17 cellular contexts compared by ENCODE assay signal in the genomic region with DNA sequence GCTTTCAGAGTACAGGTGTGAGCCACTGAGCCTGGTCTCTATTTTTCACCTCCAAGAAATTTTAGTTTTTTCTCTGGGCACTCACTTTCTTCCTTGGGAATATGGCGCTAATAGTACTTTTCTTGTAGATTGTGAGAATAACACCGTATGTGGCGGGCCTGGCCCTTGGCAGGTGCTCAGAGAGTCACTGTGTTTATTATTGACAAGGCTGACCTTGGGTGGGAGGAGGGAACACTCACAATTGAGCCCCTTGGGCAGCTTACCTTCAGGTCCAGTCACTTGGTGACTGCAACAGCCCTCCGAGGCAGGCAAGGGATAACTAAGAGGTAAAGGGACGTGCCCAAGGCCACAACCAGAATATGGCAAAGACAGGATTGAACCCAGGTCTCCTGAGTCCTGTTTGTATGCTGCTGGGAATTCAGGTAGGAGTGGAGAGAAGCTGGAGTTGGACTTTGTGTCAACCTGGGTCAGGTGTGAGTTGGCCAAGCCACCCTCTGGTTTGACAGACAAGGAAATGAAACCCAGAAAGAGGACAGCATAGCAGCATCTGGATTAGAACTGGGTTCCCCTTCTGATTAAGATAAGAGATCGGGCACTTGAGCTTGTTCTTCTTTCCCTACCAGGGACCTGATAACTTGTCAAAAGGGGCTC. TPM values are rescaled to one million over a fixed set of nuclear protein-coding genes. Genes with fewer than 3 reads are reported as not detected.
DNase-seq lines count a peak whose midpoint lies in the region; ATAC-seq, FAIRE-seq and TF ChIP-seq lines count a peak whose summit lies in the region.
"Had no signal": no experiment of that assay in that cellular context is flagged by ENCODE, and none has a peak within 500 bp of the region (broad histone marks: within the 10 kb centered on the region; RNA-seq: fewer than 3 reads in every experiment).

No MANE protein-coding gene starts in this region.

- 75% methylated on average over 6 of the region's 6 CpGs for WGBS in K562 (ENCODE audit: insufficient coverage, low coverage, missing lambda C conversion rate)
- no CpG with 5 or more reads among the region's 6 CpGs for WGBS in trophoblast cell (ENCODE audit: extremely low coverage, insufficient coverage, insufficient read length)

- POLR2A ChIA-PET in activated CD4-positive, alpha-beta T cell treated with anti-CD3 and anti-CD28 coated beads for 36 hours (lab: Charles Lee) = no interaction called here
- POLR2A ChIA-PET in CD8-positive, alpha-beta T cell (lab: Charles Lee) = no interaction called here
- POLR2A ChIA-PET in K562 (lab: Yijun Ruan, JAX) = interaction anchor here (0.7 kb wide), 1 partner anchor 8 kb away, joined by 3 read pairs; no protein-coding TSS in a partner anchor
- POLR2A ChIA-PET in T-cell (lab: Charles Lee) = no interaction called here

- H3K79me1 ChIP-seq in trophoblast cell (ENCODE audit: low read length) = peaks cover 16% of the 10 kb centered on the region

- no peaks in the 10 kb centered on the region for H3K9me3 ChIP-seq in CD8-positive, alpha-beta T cell (ENCODE audit: low read length)
- H3K9me3 ChIP-seq in K562 (replicated peaks; ENCODE audit: control insufficient read depth, insufficient read depth, low read depth, low read length) = no peaks in the 10 kb centered on the region
- peaks cover 1% of the 10 kb centered on the region for H3K9me3 ChIP-seq in trophoblast cell (ENCODE audit: insufficient read depth, low read depth, low read length)

- TSS peak; percentile 31 for BruUV-seq in K562 (replicated peaks; lab: Mats Ljungman, UMichigan)

- no peaks in the 10 kb centered on the region for H4K20me1 ChIP-seq in K562 (replicated peaks; ENCODE audit: control insufficient read depth, insufficient read depth, low read length)

- H3K4me2 ChIP-seq in K562 (ENCODE audit: insufficient read depth, low read length) = no peak overlapping the region
- no peak overlapping the region for H3K4me2 ChIP-seq in trophoblast cell (ENCODE audit: low read length)
- H3K4me2 ChIP-seq: GM23338, PC-9 had no signal

- no peak overlapping the region for H2AK5ac ChIP-seq in trophoblast cell (ENCODE audit: low read length)

- H3K4ac ChIP-seq in trophoblast cell (ENCODE audit: low read depth, low read length) = no peak overlapping the region

- no peak overlapping the region; a peak in 1 of 4 replicates for H3K9ac ChIP-seq in K562 (ENCODE audit: insufficient read depth in 1 of 2, low read depth in 2 of 2, low read length in 2 of 2)
- H3K9ac ChIP-seq in trophoblast cell (ENCODE audit: low read length) = peak overlapping the region; percentile 56

- in situ Hi-C loops in K562 (cut with MboI) = no loop called here

- H2BK120ac ChIP-seq in trophoblast cell (ENCODE audit: insufficient read depth, low read length, poor library complexity) = no peak overlapping the region

- H3K14ac ChIP-seq in trophoblast cell (ENCODE audit: low read length) = no peak overlapping the region

- H3K4me3 ChIP-seq in CD8-positive, alpha-beta T cell (ENCODE audit: low read depth, low read length) = no peak overlapping the region
- H3K4me3 ChIP-seq in K562 (no peak overlapping the region), trophoblast cell (ENCODE audit: low read depth, low read length) (no peak overlapping the region)
- H3K4me3 ChIP-seq: GM23338, PC-9 had no signal

- no peak overlapping the region for H4K91ac ChIP-seq in trophoblast cell (ENCODE audit: low read depth, low read length)

- no peak for TF ChIP-seq CTCF in CD8-positive, alpha-beta T cell (IDR thresholded peaks at IDR 0.05)
- TF ChIP-seq CTCF in K562 (IDR thresholded peaks at IDR 0.05 in 2 of 3, conservative IDR thresholded peaks at IDR 0.05 in 1 of 3; ENCODE audit: insufficient read depth in 2 of 3, low read depth in 1 of 3, low read length in 3 of 3) = no peak

- no peaks in the 10 kb centered on the region for H3K9me1 ChIP-seq in K562 (ENCODE audit: control insufficient read depth, insufficient read depth, low read length)

- no peak overlapping the region for H3K4me3 Mint-ChIP-seq in activated CD4-positive, alpha-beta T cell treated with anti-CD3 and anti-CD28 coated beads for 36 hours
- H3K4me3 Mint-ChIP-seq in CD8-positive, alpha-beta T cell = peak overlapping the region; percentile 22
- peak overlapping the region in 1 of 3 donors; percentile 53 for H3K4me3 Mint-ChIP-seq in T-cell
- H3K4me3 Mint-ChIP-seq: GM23338 had no signal

- FAIRE-seq in K562 (lab: Jason Lieb, UNC) = no peak
- FAIRE-seq: G401.6 had no signal

- peaks cover 27% of the 10 kb centered on the region for H3K4me1 Mint-ChIP-seq in activated CD4-positive, alpha-beta T cell treated with anti-CD3 and anti-CD28 coated beads for 36 hours
- H3K4me1 Mint-ChIP-seq in CD8-positive, alpha-beta T cell (ENCODE audit: low read depth) = peaks cover 25% of the 10 kb centered on the region
- H3K4me1 Mint-ChIP-seq in T-cell = peaks cover 18 to 26% (median 19%) of the 10 kb centered on the region in 3 donors

- no peaks in the 10 kb centered on the region for H3K36me3 Mint-ChIP-seq in activated CD4-positive, alpha-beta T cell treated with anti-CD3 and anti-CD28 coated beads for 36 hours (ENCODE audit: low read depth)
- no peaks in the 10 kb centered on the region for H3K36me3 Mint-ChIP-seq in CD8-positive, alpha-beta T cell
- H3K36me3 Mint-ChIP-seq in T-cell = no peaks in the 10 kb centered on the region

- H3K79me2 ChIP-seq in K562 (ENCODE audit: control insufficient read depth, insufficient read depth, low read length) = peaks cover 23% of the 10 kb centered on the region
- peaks cover 18% of the 10 kb centered on the region for H3K79me2 ChIP-seq in trophoblast cell (ENCODE audit: control insufficient read depth, insufficient read depth, low read length, poor library complexity)

- intact Hi-C loops in activated CD4-positive, alpha-beta T cell treated with anti-CD3 and anti-CD28 coated beads for 36 hours (cut with DNase I, micrococcal nuclease) = no loop called here
- intact Hi-C loops in CD8-positive, alpha-beta T cell (cut with DNase I, micrococcal nuclease) = loop anchor here in 1 of 2 experiments (5.0 kb wide), 1 partner anchor 359 kb away; a partner anchor contains a TSS
- intact Hi-C loops in K562 (cut with micrococcal nuclease) = no loop called here

- no peak overlapping the region for H4K8ac ChIP-seq in trophoblast cell (ENCODE audit: low read depth, low read length)

- no peak for ATAC-seq in activated CD4-positive, alpha-beta T cell treated with anti-CD3 and anti-CD28 coated beads for 36 hours
- no peak for ATAC-seq in CD8-positive, alpha-beta T cell
- ATAC-seq in K562 = no peak
- ATAC-seq in left lobe of liver = no peak
- ATAC-seq in HG02588 (IDR thresholded peaks at IDR 0.05; ENCODE audit: unreplicated experiment) = no peak
- no peak for ATAC-seq in T-cell (replicated peaks in 1 of 4)
- ATAC-seq: GM23338 had no signal

- no peak for TF ChIP-seq RAD21 in K562 (CRISPR knock-in tag; conservative IDR thresholded peaks at IDR 0.05 in 1 of 2, IDR thresholded peaks at IDR 0.05 in 1 of 2)

- peaks cover 3% of the 10 kb centered on the region for H3K27me3 Mint-ChIP-seq in activated CD4-positive, alpha-beta T cell treated with anti-CD3 and anti-CD28 coated beads for 36 hours
- no peaks in the 10 kb centered on the region for H3K27me3 Mint-ChIP-seq in CD8-positive, alpha-beta T cell (ENCODE audit: low read depth)
- peaks cover 0 to 2% of the 10 kb centered on the region in 2 donors for H3K27me3 Mint-ChIP-seq in T-cell

- no peak for TF ChIP-seq EP300 in K562 (IDR thresholded peaks at IDR 0.05; ENCODE audit: low read length)

- no peak overlapping the region for H2BK5ac ChIP-seq in trophoblast cell (ENCODE audit: low read depth, low read length, poor library complexity)

- no peak overlapping the region for H3K18ac ChIP-seq in trophoblast cell (ENCODE audit: low read length)

- no peak overlapping the region for H2BK12ac ChIP-seq in trophoblast cell (ENCODE audit: low read length)

- H3K9me3 Mint-ChIP-seq in activated CD4-positive, alpha-beta T cell treated with anti-CD3 and anti-CD28 coated beads for 36 hours (ENCODE audit: low read depth) = no peaks in the 10 kb centered on the region
- H3K9me3 Mint-ChIP-seq in CD8-positive, alpha-beta T cell = no peaks in the 10 kb centered on the region
- H3K9me3 Mint-ChIP-seq in T-cell = no peaks in the 10 kb centered on the region
- H3K9me3 Mint-ChIP-seq: GM23338 had no signal

- H3K27me3 ChIP-seq in CD8-positive, alpha-beta T cell (ENCODE audit: insufficient read depth, low read length) = no peaks in the 10 kb centered on the region
- H3K27me3 ChIP-seq in K562 (ENCODE audit: control insufficient read depth in 2 of 2, insufficient read depth in 2 of 2, low read length in 2 of 2) = no peaks in the 10 kb centered on the region
- H3K27me3 ChIP-seq in trophoblast cell (ENCODE audit: insufficient read depth, low read length) = no peaks in the 10 kb centered on the region

- no peak for DNase-seq in activated CD4-positive, alpha-beta T cell treated with anti-CD3 and anti-CD28 coated beads for 36 hours
- DNase-seq in activated CD4-positive, alpha-beta T cell treated with anti-CD3 and anti-CD28 coated beads, Interleukin-2, amount 50 U/mL, for 48 hours = no peak
- DNase-seq in CD8-positive, alpha-beta T cell = no peak
- DNase-seq in K562 (ENCODE audit: extremely low read depth in 1 of 4, low spot score in 3 of 4) (no peak), trophoblast cell (no peak), left lobe of liver (ENCODE audit: low spot score) (no peak), T-cell (no peak)
- DNase-seq: Calu3, DMS79, NCI-H1092 treated with DMSO at 0.1 percent for 48 hours, NCI-H1694 treated with DMSO at 0.1 percent for 48 hours, NCI-H446, PC-9 had no signal

- H4K12ac ChIP-seq in trophoblast cell (ENCODE audit: low read depth, low read length) = no peak overlapping the region

- no peak overlapping the region for H3K27ac ChIP-seq in CD8-positive, alpha-beta T cell (ENCODE audit: low read depth, low read length)
- no peak overlapping the region for H3K27ac ChIP-seq in K562 (ENCODE audit: extremely low read depth, low read depth, low read length)
- H3K27ac ChIP-seq in trophoblast cell (ENCODE audit: low read depth, low read length) = no peak overlapping the region
- H3K27ac ChIP-seq: C4-2B, PC-9 had no signal

- H3K4me1 ChIP-seq in CD8-positive, alpha-beta T cell (ENCODE audit: insufficient read depth, low read length) = peaks cover 19% of the 10 kb centered on the region
- H3K4me1 ChIP-seq in K562 (replicated peaks in 1 of 2; ENCODE audit: control insufficient read depth in 2 of 2, insufficient read depth in 2 of 2, low read length in 2 of 2) (peaks cover 12 to 22% of the 10 kb centered on the region in 2 experiments; a peak in 4 of 5 replicates), trophoblast cell (ENCODE audit: control insufficient read depth in 1 of 2, insufficient read depth in 2 of 2, low read length in 2 of 2) (peaks cover 13% of the 10 kb centered on the region in 2 experiments)

- no peak for TF ChIP-seq POLR2A in K562 (conservative IDR thresholded peaks at IDR 0.05)

- peak overlapping the region; percentile 22 for H3K27ac Mint-ChIP-seq in activated CD4-positive, alpha-beta T cell treated with anti-CD3 and anti-CD28 coated beads for 36 hours
- no peak overlapping the region for H3K27ac Mint-ChIP-seq in CD8-positive, alpha-beta T cell
- H3K27ac Mint-ChIP-seq in T-cell = no peak overlapping the region
- H3K27ac Mint-ChIP-seq: GM23338 had no signal

- H3K36me3 ChIP-seq in CD8-positive, alpha-beta T cell (ENCODE audit: insufficient read depth, low read length) = no peaks in the 10 kb centered on the region
- H3K36me3 ChIP-seq in K562 (ENCODE audit: control insufficient read depth, insufficient read depth, low read length) (peaks cover 1% of the 10 kb centered on the region; the same call in 1 of the 3 replicates), trophoblast cell (ENCODE audit: control insufficient read depth in 1 of 2, insufficient read depth in 2 of 2, low read length in 2 of 2) (peaks cover 0 to under 1% of the 10 kb centered on the region in 2 experiments)

- H2AFZ ChIP-seq in K562 (ENCODE audit: low read depth, low read length) (no peak overlapping the region), trophoblast cell (ENCODE audit: insufficient read depth, low read length, poor library complexity) (no peak overlapping the region)
- H2AFZ ChIP-seq: GM23338, PC-9 had no signal

- H3K23ac ChIP-seq in trophoblast cell (ENCODE audit: low read length) = no peak overlapping the region

- CTCF ChIA-PET in activated CD4-positive, alpha-beta T cell treated with anti-CD3 and anti-CD28 coated beads for 36 hours (lab: Charles Lee) = interaction anchor here (0.6 kb wide), 1 partner anchor 159 kb away, joined by 4 read pairs; no protein-coding TSS in a partner anchor
- CTCF ChIA-PET in CD8-positive, alpha-beta T cell (lab: Charles Lee) = interaction anchor here (1.3 kb wide), 1 partner anchor 31 kb away, joined by 4 read pairs; no protein-coding TSS in a partner anchor
- CTCF ChIA-PET in K562 (lab: Yijun Ruan, JAX; ENCODE audit: low intra/inter-chr PET ratio) = no interaction called here
- CTCF ChIA-PET in T-cell (lab: Charles Lee) = no interaction called here

RNA-seq across cellular contexts. Expression of a gene that starts 2.8 kb away (rescaled TPM):
- 100 to 1,000 TPM in 1 of 2 experiments, 10 to 100 TPM in 1; 93.5 to 123 TPM for total RNA-seq in activated CD4-positive, alpha-beta T cell treated with anti-CD3 and anti-CD28 coated beads for 36 hours
- 10 to 100 TPM; 58.7 to 66.4 TPM for total RNA-seq in CD8-positive, alpha-beta T cell
- total RNA-seq in K562 (2011; cell fraction: chromatin; rRNA removed; ENCODE audit: low replicate concordance) = 304 and 771 TPM in 2 replicates
- total RNA-seq in K562 (2011; cell fraction: nucleolus; rRNA removed) = 391 and 430 TPM in 2 replicates
- 299 and 300 TPM in 2 replicates for total RNA-seq in K562 (2011; cell fraction: nucleoplasm; rRNA removed)
- total RNA-seq in K562 (2014; rRNA removed) (116 and 163 TPM in 2 replicates), K562 (2014; rRNA removed; fragmentation: Illumina TruSeq; extraction: Trizol) (35.0 and 61.9 TPM in 2 replicates), K562 (2015; rRNA removed; fragmentation: Illumina TruSeq; extraction: Trizol) (66.9 and 75.2 TPM in 2 replicates), K562 (2021) (107 and 123 TPM in 2 replicates), left lobe of liver (65.5 TPM), T-cell (100 to 1,000 TPM; 113 to 199 (median 193) TPM)
- polyA plus RNA-seq in K562 (2011; rRNA removed) (169 and 218 TPM in 2 replicates), K562 (2014; fragmentation: Illumina TruSeq; extraction: Trizol) (151 and 157 TPM in 2 replicates), K562 (2014; fragmentation: Nextera tagmentation; extraction: Ambion mirVana) (10 to 100 TPM in 1 of 2 experiments, 1 to 10 TPM in 1; 5.4 to 10.3 TPM), K562 (2014; rRNA removed) (177 and 178 TPM in 2 replicates)
- 168 and 300 TPM in 2 replicates for polyA plus RNA-seq in K562 (2011; cell fraction: cytosol; rRNA removed)
- polyA plus RNA-seq in K562 (2011; cell fraction: nucleus; rRNA removed) = 929 and 1,221 TPM in 2 replicates
- polyA plus RNA-seq in K562 (2012) = 120 and 121 TPM in 2 replicates
- polyA minus RNA-seq in K562 (2011; rRNA and poly(A)+ RNA removed) = 83.1 and 97.9 TPM in 2 replicates
- 60.5 and 75.9 TPM in 2 replicates for polyA minus RNA-seq in K562 (2011; cell fraction: cytosol; rRNA and poly(A)+ RNA removed)
- polyA minus RNA-seq in K562 (2011; cell fraction: nucleus; rRNA and poly(A)+ RNA removed) = 113 and 164 TPM in 2 replicates
- 96.3 and 98.3 TPM in 2 replicates for polyA plus RNA-seq in trophoblast cell (2013)

RNA-seq across cellular contexts. Expression of a gene that starts 47.3 kb away (rescaled TPM):
- total RNA-seq in activated CD4-positive, alpha-beta T cell treated with anti-CD3 and anti-CD28 coated beads for 36 hours = under 1 TPM; 0.09 to 0.64 TPM
- total RNA-seq in CD8-positive, alpha-beta T cell = not detected
- 0.58 and 3.2 TPM in 2 replicates for total RNA-seq in K562 (2011; cell fraction: chromatin; rRNA removed; ENCODE audit: low replicate concordance)
- 2.0 and 3.0 TPM in 2 replicates for total RNA-seq in K562 (2011; cell fraction: nucleolus; rRNA removed)
- 0.95 and 1.5 TPM in 2 replicates for total RNA-seq in K562 (2011; cell fraction: nucleoplasm; rRNA removed)
- total RNA-seq in K562 (2014; rRNA removed) (2.9 and 3.1 TPM in 2 replicates), K562 (2014; rRNA removed; fragmentation: Illumina TruSeq; extraction: Trizol) (0.35 and 0.47 TPM in 2 replicates), K562 (2015; rRNA removed; fragmentation: Illumina TruSeq; extraction: Trizol) (0.76 and 0.83 TPM in 2 replicates), K562 (2021) (2.6 and 3.3 TPM in 2 replicates), left lobe of liver (95.8 TPM), T-cell (under 1 TPM in 3 of 5 donors, not detected in 2; 0.20 to 0.89 (median 0.35) TPM)
- polyA plus RNA-seq in K562 (2011; rRNA removed) (2.0 and 2.7 TPM in 2 replicates), K562 (2014; fragmentation: Illumina TruSeq; extraction: Trizol) (1.2 and 2.4 TPM in 2 replicates), K562 (2014; fragmentation: Nextera tagmentation; extraction: Ambion mirVana) (under 1 TPM in 1 of 2 experiments, not detected in 1; 0.03 TPM), K562 (2014; rRNA removed) (2.3 and 2.8 TPM in 2 replicates)
- polyA plus RNA-seq in K562 (2011; cell fraction: cytosol; rRNA removed) = 3.1 and 11.3 TPM in 2 replicates
- 3.9 and 9.0 TPM in 2 replicates for polyA plus RNA-seq in K562 (2011; cell fraction: nucleus; rRNA removed)
- polyA plus RNA-seq in K562 (2012) = 1.8 TPM in 2 replicates
- polyA minus RNA-seq in K562 (2011; rRNA and poly(A)+ RNA removed) = 0.81 and 1.6 TPM in 2 replicates
- polyA minus RNA-seq in K562 (2011; cell fraction: cytosol; rRNA and poly(A)+ RNA removed) = 2.4 and 3.1 TPM in 2 replicates
- 0.67 TPM in 2 replicates for polyA minus RNA-seq in K562 (2011; cell fraction: nucleus; rRNA and poly(A)+ RNA removed)
- polyA plus RNA-seq in trophoblast cell (2013) = 46.7 and 48.1 TPM in 2 replicates

Comparison
In these comparisons a context has a peak if more than half of its experiments do, and no peak if none do; other contexts are left out.
1. RNA of a gene that starts 47.3 kb away (total RNA-seq): 95.8 TPM in left lobe of liver (single experiment); 0.35 to 3.3 TPM in K562, 0.09 to 0.64 TPM in activated CD4-positive, alpha-beta T cell treated with anti-CD3 and anti-CD28 coated beads for 36 hours, 0.20 to 0.89 TPM in T-cell and not detected in CD8-positive, alpha-beta T cell; every median in the first group is over 10 times any median in the second.
2. CTCF ChIA-PET loops: an anchor here in activated CD4-positive, alpha-beta T cell treated with anti-CD3 and anti-CD28 coated beads for 36 hours (0.6 kb wide) and CD8-positive, alpha-beta T cell (1.3 kb wide); none called in K562 and T-cell.